Comparison of ENCODE assay signal across 11 cellular contexts in the genomic region with DNA sequence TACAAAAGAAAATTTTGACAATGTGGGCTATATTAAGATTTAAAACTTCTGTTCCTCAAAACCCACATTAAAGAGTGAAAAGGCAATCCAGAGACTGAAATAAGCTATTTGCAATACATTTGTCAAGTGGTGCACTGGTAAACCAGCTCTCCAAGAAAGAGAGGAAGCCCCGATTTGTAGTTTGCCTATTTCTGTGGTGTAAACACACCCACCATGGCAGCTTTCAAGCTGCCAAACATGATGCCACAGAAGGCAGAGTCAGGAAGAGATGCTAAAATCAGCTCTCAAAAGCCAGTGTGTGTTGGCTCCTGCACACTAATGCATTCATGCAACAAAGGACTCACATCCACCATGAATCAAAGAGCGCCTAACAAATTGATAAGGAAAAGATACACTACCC. TPM values are rescaled to one million over a fixed set of nuclear protein-coding genes. Genes with fewer than 3 reads are reported as not detected.
A peak's percentile ranks its signal among the peaks of the same experiment; 100 is the strongest.
DNase-seq lines count a peak whose midpoint lies in the region; ATAC-seq and TF ChIP-seq lines count a peak whose summit lies in the region.
"Had no signal": no experiment of that assay in that cellular context is flagged by ENCODE, and none has a peak within 500 bp of the region (broad histone marks: within the 10 kb centered on the region; RNA-seq: fewer than 3 reads in every experiment).

No MANE protein-coding gene starts in this region.

- no peaks in the 10 kb centered on the region for H3F3A ChIP-seq in OCI-LY1 (ENCODE audit: insufficient read depth, low read length)

- WGBS in prostate gland = 95% methylated on average over 2 of the region's 2 CpGs
- 90 to 94% methylated on average over 2 of the region's 2 CpGs for WGBS in lower leg skin, 2 donors

- peaks cover 24% of the 10 kb centered on the region for H3K36me3 Mint-ChIP-seq in activated naive CD8-positive, alpha-beta T cell
- H3K36me3 Mint-ChIP-seq in activated naive CD8-positive, alpha-beta T cell treated with anti-CD3 and anti-CD28 coated beads for 36 hours = peaks cover 61% of the 10 kb centered on the region

- H4K20me1 ChIP-seq in OCI-LY1 (ENCODE audit: insufficient read depth, low read length) = no peaks in the 10 kb centered on the region

- H3K79me2 ChIP-seq in OCI-LY1 (ENCODE audit: insufficient read depth, low read length) = peaks cover 93% of the 10 kb centered on the region

- peaks cover 59% of the 10 kb centered on the region for H3K4me1 Mint-ChIP-seq in activated naive CD8-positive, alpha-beta T cell (ENCODE audit: low read depth)
- peaks cover 54% of the 10 kb centered on the region for H3K4me1 Mint-ChIP-seq in activated naive CD8-positive, alpha-beta T cell treated with anti-CD3 and anti-CD28 coated beads for 36 hours

- peak overlapping the region; percentile 61 for H3K27ac Mint-ChIP-seq in activated naive CD8-positive, alpha-beta T cell
- no peak overlapping the region for H3K27ac Mint-ChIP-seq in activated naive CD8-positive, alpha-beta T cell treated with anti-CD3 and anti-CD28 coated beads for 36 hours

- H3K9me3 ChIP-seq in OCI-LY1 (ENCODE audit: low read length) (no peaks in the 10 kb centered on the region), prostate gland (no peaks in the 10 kb centered on the region)
- H3K9me3 ChIP-seq: ovary had no signal

- TF ChIP-seq CTCF in OCI-LY1 (IDR thresholded peaks at IDR 0.05; ENCODE audit: low read length) = no peak
- TF ChIP-seq CTCF in prostate gland (IDR thresholded peaks at IDR 0.05) = no peak
- no peak for TF ChIP-seq CTCF in lower leg skin (IDR thresholded peaks at IDR 0.05)

- no peaks in the 10 kb centered on the region for H3K9me2 ChIP-seq in OCI-LY1 (ENCODE audit: low read depth, low read length)

- TF ChIP-seq POLR2A in prostate gland (IDR thresholded peaks at IDR 0.05) (no peak), lower leg skin (IDR thresholded peaks at IDR 0.05) (no peak)

- intact Hi-C loops in cardiac septum (cut with DNase I) (no loop called here), prostate gland (cut with DNase I) (no loop called here), lower leg skin (cut with DNase I; ENCODE audit: low total_unique reads) (no loop called here)

- ATAC-seq in HG02759 (IDR thresholded peaks at IDR 0.05; ENCODE audit: unreplicated experiment) = peak; percentile 32

- H3K36me3 ChIP-seq in OCI-LY1 (ENCODE audit: insufficient read depth, low read length) (peaks cover 85% of the 10 kb centered on the region), prostate gland (no peaks in the 10 kb centered on the region)
- H3K36me3 ChIP-seq: ovary had no signal

- H3K4me1 ChIP-seq in OCI-LY1 (ENCODE audit: insufficient read depth, low read length, severe bottlenecking) (peaks cover 79% of the 10 kb centered on the region), prostate gland (replicated peaks) (no peaks in the 10 kb centered on the region)

- no peaks in the 10 kb centered on the region for H3K27me3 ChIP-seq in OCI-LY1 (ENCODE audit: insufficient read depth, low read length)
- no peaks in the 10 kb centered on the region for H3K27me3 ChIP-seq in prostate gland (replicated peaks; ENCODE audit: insufficient read depth)
- H3K27me3 ChIP-seq: ovary had no signal

- peak overlapping the region; percentile 19 for H3K4me3 ChIP-seq in OCI-LY1 (ENCODE audit: low read depth, low read length, poor library complexity, severe bottlenecking)
- H3K4me3 ChIP-seq in prostate gland = no peak overlapping the region
- H3K4me3 ChIP-seq in lower leg skin (ENCODE audit: low read depth, poor library complexity, severe bottlenecking) = no peak overlapping the region
- H3K4me3 ChIP-seq: ovary had no signal

- peak overlapping the region; percentile 42; the same call in 1 of the 2 replicates for H3K4me2 ChIP-seq in OCI-LY1 (ENCODE audit: low read length)

- H3K27ac ChIP-seq in OCI-LY1 (ENCODE audit: low read depth, low read length, poor library complexity, severe bottlenecking) = peak overlapping the region; percentile 26
- H3K27ac ChIP-seq in prostate gland = no peak overlapping the region
- H3K27ac ChIP-seq: ovary had no signal

- no peaks in the 10 kb centered on the region for H3K9me3 Mint-ChIP-seq in activated naive CD8-positive, alpha-beta T cell (ENCODE audit: low read depth)
- H3K9me3 Mint-ChIP-seq in activated naive CD8-positive, alpha-beta T cell treated with anti-CD3 and anti-CD28 coated beads for 36 hours = peaks cover 3% of the 10 kb centered on the region

- H3K9ac ChIP-seq in OCI-LY1 (ENCODE audit: low read length) = no peak overlapping the region; the same call in 1 of the 2 replicates

- no peak overlapping the region for H2AFZ ChIP-seq in OCI-LY1 (ENCODE audit: low read length)

- no peaks in the 10 kb centered on the region for H3K27me3 Mint-ChIP-seq in activated naive CD8-positive, alpha-beta T cell
- H3K27me3 Mint-ChIP-seq in activated naive CD8-positive, alpha-beta T cell treated with anti-CD3 and anti-CD28 coated beads for 36 hours = no peaks in the 10 kb centered on the region

- peak overlapping the region; percentile 21 for H3K4me3 Mint-ChIP-seq in activated naive CD8-positive, alpha-beta T cell
- H3K4me3 Mint-ChIP-seq in activated naive CD8-positive, alpha-beta T cell treated with anti-CD3 and anti-CD28 coated beads for 36 hours = no peak overlapping the region

- DNase-seq in activated naive CD8-positive, alpha-beta T cell treated with anti-CD3 and anti-CD28 coated beads for 36 hours = no peak
- DNase-seq in cardiac septum (ENCODE audit: low spot score) (no peak), glomerular visceral epithelial cell (ENCODE audit: extremely low spot score) (no peak), prostate gland (ENCODE audit: low spot score) (no peak), lower leg skin (ENCODE audit: low spot score in 2 of 2) (no peak)
- DNase-seq: activated naive CD4-positive, alpha-beta T cell treated with anti-CD3 and anti-CD28 coated beads, Interleukin-2, amount 50 U/mL, for 16 hours; NCI-H345; ovary had no signal

RNA-seq across cellular contexts. Expression of gene RFTN1, which starts 17.5 kb away (rescaled TPM):
- total RNA-seq in activated naive CD8-positive, alpha-beta T cell treated with anti-CD3 and anti-CD28 coated beads for 36 hours = 10 to 100 TPM; 84.2 to 84.8 TPM
- total RNA-seq in cardiac septum (26.5 TPM), prostate gland (10 to 100 TPM in 1 of 2 donors, 1 to 10 TPM in 1; 7.4 to 16.1 TPM), lower leg skin (10 to 100 TPM; 11.2 to 39.5 (median 25.6) TPM)
